Comparison of ENCODE assay signal across 8 cellular contexts in the genomic region with DNA sequence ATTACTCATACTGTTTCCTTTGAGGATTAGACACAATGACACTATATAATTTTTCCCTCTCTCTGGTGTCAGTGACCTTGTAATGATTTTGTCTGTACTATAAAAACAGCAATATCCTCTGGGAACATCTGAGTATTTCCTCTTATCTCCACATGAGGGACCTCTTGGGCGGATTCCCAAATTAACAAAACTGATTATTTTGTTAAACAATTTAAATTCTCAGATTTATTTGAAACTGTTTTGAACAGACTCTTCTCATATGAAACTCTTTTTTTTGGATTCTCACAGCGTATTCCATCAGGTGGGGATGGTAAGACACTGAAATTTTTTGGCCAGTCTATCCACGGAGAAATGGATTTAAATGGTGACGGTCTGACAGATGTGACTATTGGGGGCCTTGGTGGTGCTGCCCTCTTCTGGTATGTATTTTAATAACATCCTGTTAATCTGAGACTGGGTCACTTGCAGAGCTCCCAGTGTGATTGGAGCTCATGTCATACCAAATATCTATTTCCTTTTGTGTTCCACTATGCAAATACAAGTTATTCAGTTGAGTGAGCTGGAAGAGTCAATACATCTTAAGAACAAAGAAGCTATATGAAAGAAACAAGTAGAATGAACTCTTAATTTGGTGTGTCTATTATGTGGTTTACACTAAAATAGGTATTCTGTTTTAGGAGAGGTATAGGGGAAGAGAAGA.
A peak's percentile ranks its signal among the peaks of the same experiment; 100 is the strongest.
DNase-seq lines count a peak whose midpoint lies in the region; ATAC-seq and TF ChIP-seq lines count a peak whose summit lies in the region.

No MANE protein-coding gene starts in this region.

- ATAC-seq in GM18498 (IDR thresholded peaks at IDR 0.05; ENCODE audit: unreplicated experiment) (peak; percentile 97), HG02870 (IDR thresholded peaks at IDR 0.05; ENCODE audit: unreplicated experiment) (peak; percentile 99)

- no peaks in the 10 kb centered on the region for H3K36me3 ChIP-seq in brain microvascular endothelial cell (replicated peaks)
- no peaks in the 10 kb centered on the region for H3K36me3 ChIP-seq in iPS-20b (ENCODE audit: insufficient read depth, low read depth, low read length)

- no peak overlapping the region for H3K9ac ChIP-seq in iPS-20b (ENCODE audit: low read depth, low read length)

- H3K27me3 ChIP-seq in brain microvascular endothelial cell (replicated peaks) (no peaks in the 10 kb centered on the region), iPS-20b (ENCODE audit: insufficient read depth, low read length) (no peaks in the 10 kb centered on the region)

- no peaks in the 10 kb centered on the region for H3K4me1 ChIP-seq in iPS-20b (ENCODE audit: insufficient read depth, low read length)

- H3K27ac ChIP-seq in brain microvascular endothelial cell (peak overlapping the region; percentile 46), iPS-20b (ENCODE audit: low read length) (no peak overlapping the region)

- in situ Hi-C loops in brain microvascular endothelial cell (cut with HindIII; ENCODE audit: low pct_ligation_motif_present, low sequenced_read_pairs), result no loop called here

- H3K9me3 ChIP-seq in iPS-20b (ENCODE audit: insufficient read depth, low read depth, low read length), result no peaks in the 10 kb centered on the region

- DNase-seq in A172 (ENCODE audit: low spot score) (peak; percentile 82), NCI-H1417 treated with DMSO at 0.1 percent for 48 hours (lab: John Stamatoyannopoulos, UW) (peak; percentile 24), T-helper 2 cell (peak in 4 of 5 experiments; percentile 9 to 69 (median 25)), brain microvascular endothelial cell (peak; percentile 76)
- DNase-seq in stimulated activated CD4-positive, alpha-beta T cell treated with anti-CD3 and anti-CD28 coated beads, Interleukin-12 subunit alpha, Interleukin-12 subunit beta, amount 100 ng/mL, for 24 hours (ENCODE audit: low read depth in 2 of 2), result peak; percentile 8 to 15

- TF ChIP-seq CTCF in brain microvascular endothelial cell (IDR thresholded peaks at IDR 0.05; ENCODE audit: low read depth, low read length, missing control alignments), result peak; percentile 71

- peak overlapping the region; percentile 44 for H3K4me3 ChIP-seq in brain microvascular endothelial cell (ENCODE audit: low read depth, low read length)
- peak overlapping the region; percentile 66 for H3K4me3 ChIP-seq in iPS-20b (ENCODE audit: low read length)

Comparison
In these comparisons a context has a peak if more than half of its experiments do, and no peak if none do; other contexts are left out.
1. DNase-seq: peak in every context shown above with its lines; median percentile 82 in A172; 76 in brain microvascular endothelial cell; 25 in T-helper 2 cell; 24 in NCI-H1417 treated with DMSO at 0.1 percent for 48 hours; 12 in stimulated activated CD4-positive, alpha-beta T cell treated with anti-CD3 and anti-CD28 coated beads, Interleukin-12 subunit alpha, Interleukin-12 subunit beta, amount 100 ng/mL, for 24 hours.